ENCODE assay signal across 8 cellular contexts in the genomic region with DNA sequence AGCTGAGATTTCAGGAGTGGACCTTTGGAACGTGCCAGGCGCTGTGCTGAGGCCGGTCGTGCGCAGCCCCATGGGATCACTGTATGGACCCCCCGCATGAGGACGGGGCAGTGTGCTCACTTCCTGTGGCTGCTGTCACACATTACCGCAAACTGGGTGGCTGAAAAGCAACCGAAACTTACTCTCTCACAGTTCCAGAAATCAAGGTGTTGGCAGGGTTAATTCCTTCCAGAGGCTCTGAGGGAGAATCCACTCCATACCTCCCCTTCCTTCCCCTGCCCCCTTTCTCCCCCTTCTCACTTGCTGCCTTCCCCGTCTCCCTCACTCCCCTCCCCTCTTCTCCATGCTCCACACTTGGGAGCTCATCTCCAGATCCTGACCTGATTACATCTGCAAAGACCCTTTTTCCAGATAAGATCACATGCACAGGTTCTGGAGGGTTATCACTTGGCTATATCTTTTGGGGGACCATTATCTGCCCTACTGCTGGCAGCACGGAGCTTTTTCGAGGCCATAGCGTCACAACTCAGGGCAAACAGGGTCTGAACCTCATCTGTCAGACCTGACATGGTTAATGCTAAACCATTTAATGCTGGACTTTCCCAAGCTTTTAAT. TPM values are rescaled to one million over a fixed set of nuclear protein-coding genes. Genes with fewer than 3 reads are reported as not detected.
A peak's percentile ranks its signal among the peaks of the same experiment; 100 is the strongest.
DNase-seq lines count a peak whose midpoint lies in the region; ATAC-seq and TF ChIP-seq lines count a peak whose summit lies in the region.

No MANE protein-coding gene starts in this region.

- TF ChIP-seq CTCF in gastrocnemius medialis (IDR thresholded peaks at IDR 0.05 in 4 of 5, conservative IDR thresholded peaks at IDR 0.05 in 1 of 5), result no peak

- H3K27ac ChIP-seq in caudate nucleus (ENCODE audit: low read depth, low read length), result peak overlapping the region; percentile 96
- H3K27ac ChIP-seq in gastrocnemius medialis, result peak overlapping the region; percentile 95 to 100 (median 97)

- H3K4me1 ChIP-seq in gastrocnemius medialis, result peaks cover 90 to 92% of the 10 kb centered on the region in 2 donors

- peak; percentile 54 for ATAC-seq in GM19043 (IDR thresholded peaks at IDR 0.05; ENCODE audit: low read depth, unreplicated experiment)
- peak; percentile 46 for ATAC-seq in HG03521 (IDR thresholded peaks at IDR 0.05; ENCODE audit: unreplicated experiment)
- no peak for ATAC-seq in gastrocnemius medialis
- no peak for ATAC-seq in HG02852 (IDR thresholded peaks at IDR 0.05; ENCODE audit: unreplicated experiment)
- no peak for ATAC-seq in HG02571 (IDR thresholded peaks at IDR 0.05; ENCODE audit: unreplicated experiment)

- peak overlapping the region in 1 of 4 donors; percentile 53 for H3K4me3 ChIP-seq in gastrocnemius medialis

- DNase-seq in caudate nucleus (lab: John Stamatoyannopoulos, UW) (no peak), gastrocnemius medialis (no peak), NCI-H2107 treated with DMSO at 0.1 percent for 48 hours (lab: John Stamatoyannopoulos, UW; ENCODE audit: unreplicated experiment) (no peak), NCI-H1092 treated with DMSO at 0.1 percent for 48 hours (lab: John Stamatoyannopoulos, UW) (no peak)

- H3K27me3 ChIP-seq in gastrocnemius medialis, result no peaks in the 10 kb centered on the region

- H3K36me3 ChIP-seq in gastrocnemius medialis, result peaks cover 0 to 2% of the 10 kb centered on the region in 2 donors

- in situ Hi-C loops in gastrocnemius medialis (cut with MboI; ENCODE audit: low sequenced_read_pairs in 4 of 4), result loop anchor here in 2 of 4 donors (10.0 to 25.0 kb wide), 3 partner anchors 67 to 406 kb away; a partner anchor contains a TSS

- H3K9me3 ChIP-seq in gastrocnemius medialis, result no peaks in the 10 kb centered on the region

- no peak for TF ChIP-seq POLR2A in gastrocnemius medialis (IDR thresholded peaks at IDR 0.05)

- intact Hi-C loops in gastrocnemius medialis (cut with DNase I; ENCODE audit: low total_unique reads), result loop anchor here (10.0 kb wide), 1 partner anchor 373 kb away; a partner anchor contains a TSS

RNA-seq across cellular contexts. Expression of a gene that starts 41.2 kb away (rescaled TPM):
- total RNA-seq in gastrocnemius medialis, result 10 to 100 TPM; 18.3 to 50.2 (median 32.9) TPM

Comparison
In these comparisons a context has a peak if more than half of its experiments do, and no peak if none do; other contexts are left out.
1. ATAC-seq: peak in GM19043 (single experiment) and HG03521 (single experiment); none in gastrocnemius medialis (0 of 2), HG02852 (single experiment) and HG02571 (single experiment).